Comparison of ENCODE assay signal across 8 cellular contexts in the genomic region with DNA sequence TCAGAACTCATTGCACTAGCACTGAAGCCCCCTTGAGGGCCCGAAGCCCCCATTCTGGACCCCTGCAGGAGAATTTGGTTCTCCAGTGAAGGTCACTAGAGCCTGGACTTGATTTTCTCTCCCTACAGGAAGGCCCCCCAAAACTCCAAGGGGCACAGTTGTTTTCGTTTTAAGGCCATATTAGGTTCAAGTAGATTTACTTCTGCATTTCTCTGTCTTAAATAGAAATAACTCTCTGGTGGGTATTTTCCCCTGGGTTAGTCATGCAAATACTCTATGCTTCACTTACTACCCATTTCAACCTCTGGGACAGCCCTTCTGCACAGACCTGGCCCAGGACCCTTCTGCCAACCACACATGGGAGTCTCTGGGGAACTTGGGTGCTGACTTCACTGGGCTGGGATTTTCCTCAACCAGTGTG. TPM values are rescaled to one million over a fixed set of nuclear protein-coding genes. Genes with fewer than 3 reads are reported as not detected.
DNase-seq lines count a peak whose midpoint lies in the region; ATAC-seq, FAIRE-seq and TF ChIP-seq lines count a peak whose summit lies in the region.

No MANE protein-coding gene starts in this region.

- ATAC-seq in A549 (no peak), GM18861 (IDR thresholded peaks at IDR 0.05; ENCODE audit: unreplicated experiment) (peak; percentile 52), HG02973 (IDR thresholded peaks at IDR 0.05; ENCODE audit: unreplicated experiment) (peak; percentile 50), RWPE2 (ENCODE audit: low read depth) (no peak), left lung (no peak)

- no peak overlapping the region for H2AFZ ChIP-seq in SK-N-SH (ENCODE audit: low read depth)

- H3K9ac ChIP-seq in SK-N-SH = no peak overlapping the region

- TF ChIP-seq RAD21 in A549 (conservative IDR thresholded peaks at IDR 0.05 in 1 of 2, IDR thresholded peaks at IDR 0.05 in 1 of 2) = no peak
- no peak for TF ChIP-seq RAD21 in SK-N-SH (IDR thresholded peaks at IDR 0.05; ENCODE audit: low read length)

- no peaks in the 10 kb centered on the region for H3K27me3 ChIP-seq in RWPE2 (ENCODE audit: insufficient read depth, poor library complexity, severe bottlenecking)
- H3K27me3 ChIP-seq in left lung = no peaks in the 10 kb centered on the region
- no peaks in the 10 kb centered on the region for H3K27me3 ChIP-seq in SK-N-SH (ENCODE audit: insufficient read depth)

- no peaks in the 10 kb centered on the region for H3K79me2 ChIP-seq in SK-N-SH (ENCODE audit: insufficient read depth)

- H3F3A ChIP-seq in SK-N-SH (replicated peaks; ENCODE audit: insufficient read depth) = peaks cover 21% of the 10 kb centered on the region

- TF ChIP-seq CTCF in A549 (IDR thresholded peaks at IDR 0.05) (no peak), RWPE2 (IDR thresholded peaks at IDR 0.05; ENCODE audit: poor library complexity, severe bottlenecking) (no peak), left lung (IDR thresholded peaks at IDR 0.05) (no peak), SK-N-SH (IDR thresholded peaks at IDR 0.05) (no peak)

- no peaks in the 10 kb centered on the region for H4K20me1 ChIP-seq in SK-N-SH (ENCODE audit: insufficient read depth)

- peak overlapping the region; percentile 42 for H3K4me3 ChIP-seq in A549
- H3K4me3 ChIP-seq in RWPE2 (ENCODE audit: severe bottlenecking) = no peak overlapping the region
- H3K4me3 ChIP-seq in left lung = peak overlapping the region in 1 of 2 donors; percentile 53
- H3K4me3 ChIP-seq in SK-N-SH (ENCODE audit: low read depth in 2 of 2, low read length in 1 of 2) = no peak overlapping the region

- DNase-seq in A549 (ENCODE audit: low read depth in 1 of 2, low spot score in 1 of 2) (no peak), RWPE2 (ENCODE audit: low spot score) (no peak), left lung (no peak), DMS79 (lab: John Stamatoyannopoulos, UW) (no peak), SK-N-SH (no peak), DMS53 treated with DMSO at 0.1 percent for 48 hours (lab: John Stamatoyannopoulos, UW; ENCODE audit: unreplicated experiment) (no peak)

- H3K27ac ChIP-seq in A549 (peak overlapping the region; percentile 94 to 97), RWPE2 (ENCODE audit: poor library complexity, severe bottlenecking) (peak overlapping the region; percentile 84), left lung (peak overlapping the region; percentile 87 to 98), SK-N-SH (ENCODE audit: low read depth in 2 of 2, low read length in 1 of 2) (no peak overlapping the region)

- intact Hi-C loops in left lung (cut with DNase I) = loop anchor here in 1 of 2 donors (10.0 kb wide), 1 partner anchor 140 kb away; no protein-coding TSS in a partner anchor

- H3K4me2 ChIP-seq in A549 (peak overlapping the region; percentile 95), SK-N-SH (no peak overlapping the region)

- no peak for TF ChIP-seq POLR2A in A549 (IDR thresholded peaks at IDR 0.05; ENCODE audit: low read length)

- H3K9me3 ChIP-seq in A549 (no peaks in the 10 kb centered on the region), RWPE2 (ENCODE audit: severe bottlenecking) (no peaks in the 10 kb centered on the region), left lung (no peaks in the 10 kb centered on the region), SK-N-SH (0 out of 2 replicates have a peak, but pooled peaks cover 4% of the 10 kb centered on the region)

- TF ChIP-seq EP300 in A549 (IDR thresholded peaks at IDR 0.05) (no peak), SK-N-SH (IDR thresholded peaks at IDR 0.05; ENCODE audit: borderline replicate concordance in 1 of 2, low read depth in 1 of 2, low read length in 1 of 2) (no peak)

- H3K4me1 ChIP-seq in A549 = peaks cover 27% of the 10 kb centered on the region
- peaks cover 12% of the 10 kb centered on the region for H3K4me1 ChIP-seq in RWPE2 (ENCODE audit: insufficient read depth, poor library complexity, severe bottlenecking)
- peaks cover 3 to 26% of the 10 kb centered on the region in 2 donors for H3K4me1 ChIP-seq in left lung
- peaks cover 0 to 15% of the 10 kb centered on the region in 2 experiments; a peak in 2 of 4 replicates for H3K4me1 ChIP-seq in SK-N-SH (ENCODE audit: control insufficient read depth in 1 of 2, insufficient read depth in 2 of 2, low read depth in 1 of 2, low read length in 1 of 2)

- 74% methylated on average over 2 of the region's 2 CpGs for WGBS in A549 (ENCODE audit: missing lambda C conversion rate)
- WGBS in SK-N-SH (ENCODE audit: low lambda C conversion rate) = 100% methylated on average over 1 of the region's 2 CpGs

- FAIRE-seq in A549 (lab: Jason Lieb, UNC) = no peak

- no peaks in the 10 kb centered on the region for H3K9me2 ChIP-seq in SK-N-SH

- POLR2A ChIA-PET in A549 (lab: Yijun Ruan, JAX) (no interaction called here), SK-N-SH (lab: Yijun Ruan, JAX) (no interaction called here)

- H3K36me3 ChIP-seq in RWPE2 (ENCODE audit: low read depth) = no peaks in the 10 kb centered on the region
- no peaks in the 10 kb centered on the region for H3K36me3 ChIP-seq in left lung
- no peaks in the 10 kb centered on the region for H3K36me3 ChIP-seq in SK-N-SH (replicated peaks in 1 of 2; ENCODE audit: control insufficient read depth in 1 of 2, insufficient read depth in 2 of 2, low read length in 1 of 2)

- CTCF ChIA-PET in A549 (lab: Yijun Ruan, JAX) (interaction anchor here (0.7 kb wide), 1 partner anchor 133 kb away, joined by 3 read pairs; no protein-coding TSS in a partner anchor), SK-N-SH (lab: Yijun Ruan, JAX) (no interaction called here)

TF ChIP-seq in A549, 52 proteins besides CTCF, POLR2A, EP300 and RAD21 (continues in another document):
- TF ChIP-seq CHD2 (IDR thresholded peaks at IDR 0.05; ENCODE audit: low read length, partially characterized antibody) = no peak
- no peak for TF ChIP-seq HOXB13 (CRISPR knock-in tag; IDR thresholded peaks at IDR 0.05; ENCODE audit: low read depth)
- no peak for TF ChIP-seq ZC3H11A (IDR thresholded peaks at IDR 0.05)
- TF ChIP-seq CEBPB (IDR thresholded peaks at IDR 0.05) = no peak
- TF ChIP-seq, protein P1, sequence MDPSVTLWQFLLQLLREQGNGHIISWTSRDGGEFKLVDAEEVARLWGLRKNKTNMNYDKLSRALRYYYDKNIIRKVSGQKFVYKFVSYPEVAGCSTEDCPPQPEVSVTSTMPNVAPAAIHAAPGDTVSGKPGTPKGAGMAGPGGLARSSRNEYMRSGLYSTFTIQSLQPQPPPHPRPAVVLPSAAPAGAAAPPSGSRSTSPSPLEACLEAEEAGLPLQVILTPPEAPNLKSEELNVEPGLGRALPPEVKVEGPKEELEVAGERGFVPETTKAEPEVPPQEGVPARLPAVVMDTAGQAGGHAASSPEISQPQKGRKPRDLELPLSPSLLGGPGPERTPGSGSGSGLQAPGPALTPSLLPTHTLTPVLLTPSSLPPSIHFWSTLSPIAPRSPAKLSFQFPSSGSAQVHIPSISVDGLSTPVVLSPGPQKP (IDR thresholded peaks at IDR 0.05; ENCODE audit: low read depth, low read length) = no peak

TF ChIP-seq in SK-N-SH, 30 proteins besides CTCF, POLR2A, EP300 and RAD21 (continues in another document):
- TF ChIP-seq, protein P2, sequence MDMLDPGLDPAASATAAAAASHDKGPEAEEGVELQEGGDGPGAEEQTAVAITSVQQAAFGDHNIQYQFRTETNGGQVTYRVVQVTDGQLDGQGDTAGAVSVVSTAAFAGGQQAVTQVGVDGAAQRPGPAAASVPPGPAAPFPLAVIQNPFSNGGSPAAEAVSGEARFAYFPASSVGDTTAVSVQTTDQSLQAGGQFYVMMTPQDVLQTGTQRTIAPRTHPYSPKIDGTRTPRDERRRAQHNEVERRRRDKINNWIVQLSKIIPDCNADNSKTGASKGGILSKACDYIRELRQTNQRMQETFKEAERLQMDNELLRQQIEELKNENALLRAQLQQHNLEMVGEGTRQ (IDR thresholded peaks at IDR 0.05; ENCODE audit: borderline replicate concordance, low read depth, low read length) = no peak
- TF ChIP-seq RCOR1 (IDR thresholded peaks at IDR 0.05; ENCODE audit: low read length) (no peak), SIN3A (IDR thresholded peaks at IDR 0.05; ENCODE audit: borderline replicate concordance, low read depth, low read length) (no peak), GATA2 (CRISPR knock-in tag; IDR thresholded peaks at IDR 0.05) (no peak), YY1 (IDR thresholded peaks at IDR 0.05; ENCODE audit: low read depth) (no peak), TAF1 (IDR thresholded peaks at IDR 0.05; ENCODE audit: borderline replicate concordance, low read depth, low read length) (no peak), SMC3 (IDR thresholded peaks at IDR 0.05; ENCODE audit: low read depth, low read length) (no peak)
- TF ChIP-seq, protein P3, sequence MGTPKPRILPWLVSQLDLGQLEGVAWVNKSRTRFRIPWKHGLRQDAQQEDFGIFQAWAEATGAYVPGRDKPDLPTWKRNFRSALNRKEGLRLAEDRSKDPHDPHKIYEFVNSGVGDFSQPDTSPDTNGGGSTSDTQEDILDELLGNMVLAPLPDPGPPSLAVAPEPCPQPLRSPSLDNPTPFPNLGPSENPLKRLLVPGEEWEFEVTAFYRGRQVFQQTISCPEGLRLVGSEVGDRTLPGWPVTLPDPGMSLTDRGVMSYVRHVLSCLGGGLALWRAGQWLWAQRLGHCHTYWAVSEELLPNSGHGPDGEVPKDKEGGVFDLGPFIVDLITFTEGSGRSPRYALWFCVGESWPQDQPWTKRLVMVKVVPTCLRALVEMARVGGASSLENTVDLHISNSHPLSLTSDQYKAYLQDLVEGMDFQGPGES (IDR thresholded peaks at IDR 0.05; ENCODE audit: low read depth, low read length) = no peak

RNA-seq across cellular contexts. Expression of a gene that starts 41.6 kb away (rescaled TPM):
- polyA plus RNA-seq in A549 (2011; rRNA removed) = 32.8 and 41.3 TPM in 2 replicates
- 13.2 and 15.5 TPM in 2 replicates for polyA plus RNA-seq in A549 (2012; cell fraction: cytosol; rRNA removed)
- 24.6 and 34.6 TPM in 2 replicates for polyA plus RNA-seq in A549 (2012; cell fraction: nucleus; rRNA removed)
- 18.6 to 19.5 TPM (median 18.6 TPM) in 3 replicates for polyA plus RNA-seq in A549 (2017; fragmentation: RNase III; extraction: RNeasy Plus Mini Kit Qiagen cat#74134 plus additional on column Dnase treatment)
- 20.2 and 32.0 TPM in 2 replicates for polyA minus RNA-seq in A549 (2011; rRNA and poly(A)+ RNA removed)
- 10 to 100 TPM; 20.7 to 28.9 TPM for total RNA-seq in left lung
- 16.9 and 20.6 TPM in 2 replicates for polyA plus RNA-seq in SK-N-SH (2012; rRNA removed)
- polyA plus RNA-seq in SK-N-SH (2012; cell fraction: cytosol; rRNA removed) = 18.0 and 21.1 TPM in 2 replicates
- polyA plus RNA-seq in SK-N-SH (2012; cell fraction: nucleus; rRNA removed) = 27.1 and 54.9 TPM in 2 replicates

RNA-seq across cellular contexts. Expression of a gene that starts 48.8 kb away (rescaled TPM):
- 21.8 and 24.5 TPM in 2 replicates for polyA plus RNA-seq in A549 (2011; rRNA removed)
- polyA plus RNA-seq in A549 (2012; cell fraction: cytosol; rRNA removed) = 10.1 and 10.5 TPM in 2 replicates
- 4.0 and 7.3 TPM in 2 replicates for polyA plus RNA-seq in A549 (2012; cell fraction: nucleus; rRNA removed)
- polyA plus RNA-seq in A549 (2017; fragmentation: RNase III; extraction: RNeasy Plus Mini Kit Qiagen cat#74134 plus additional on column Dnase treatment) = 23.6 to 25.5 TPM (median 25.2 TPM) in 3 replicates
- polyA minus RNA-seq in A549 (2011; rRNA and poly(A)+ RNA removed) = 9.5 and 11.4 TPM in 2 replicates
- total RNA-seq in left lung = 10 to 100 TPM; 45.6 to 50.8 TPM
- polyA plus RNA-seq in SK-N-SH (2012; rRNA removed) = 10.6 and 11.9 TPM in 2 replicates
- 14.5 and 15.9 TPM in 2 replicates for polyA plus RNA-seq in SK-N-SH (2012; cell fraction: cytosol; rRNA removed)
- polyA plus RNA-seq in SK-N-SH (2012; cell fraction: nucleus; rRNA removed) = 3.8 and 7.6 TPM in 2 replicates

Comparison
In these comparisons a context has a peak if more than half of its experiments do, and no peak if none do; other contexts are left out.
1. ATAC-seq: peak in GM18861 (single experiment) and HG02973 (single experiment); none in A549 (0 of 2), RWPE2 (single experiment) and left lung (single experiment).
2. H3K27ac ChIP-seq: peak in A549 (2 of 2), RWPE2 (single experiment) and left lung (2 of 2); none in SK-N-SH (0 of 2).